9 cellular contexts compared by ENCODE assay signal in the genomic region with DNA sequence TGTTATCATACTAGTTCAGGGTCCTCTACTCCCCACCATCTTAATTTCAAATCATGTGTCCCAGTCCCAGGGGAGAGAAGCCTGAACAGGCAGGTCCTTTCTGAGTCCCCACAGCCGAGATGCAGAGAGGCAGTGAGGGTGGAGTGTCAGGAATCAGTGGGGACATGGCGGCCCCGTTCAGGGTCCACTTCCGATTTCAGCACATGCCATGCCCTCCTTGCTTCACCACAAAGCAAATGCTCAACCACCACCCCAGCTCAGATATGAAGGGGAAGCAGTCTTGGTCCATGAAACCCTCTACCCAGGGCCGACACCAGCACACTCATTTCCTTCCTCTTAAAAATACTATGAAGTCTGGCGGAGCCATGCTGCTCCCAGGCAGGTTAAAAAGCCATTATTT. TPM values are rescaled to one million over a fixed set of nuclear protein-coding genes. Genes with fewer than 3 reads are reported as not detected.
DNase-seq lines count a peak whose midpoint lies in the region; ATAC-seq lines count a peak whose summit lies in the region.
"Had no signal": no experiment of that assay in that cellular context is flagged by ENCODE, and none has a peak within 500 bp of the region (broad histone marks: within the 10 kb centered on the region; RNA-seq: fewer than 3 reads in every experiment).

No MANE protein-coding gene starts in this region.

- no peak overlapping the region for H3K4me3 Mint-ChIP-seq in activated CD8-positive, alpha-beta memory T cell treated with anti-CD3 and anti-CD28 coated beads, Interleukin-2, amount 10 ng/mL, durations not matched to agents 7 days and 5 days
- peak overlapping the region; percentile 46 for H3K4me3 Mint-ChIP-seq in stimulated activated effector memory CD8-positive, alpha-beta T cell treated with anti-CD3 and anti-CD28 coated beads, Interleukin-12 subunit alpha, Interleukin-12 subunit beta, amount 100 ng/mL, for 72 hours

- CTCF ChIA-PET in activated CD8-positive, alpha-beta memory T cell treated with anti-CD3 and anti-CD28 coated beads, Interleukin-2, amount 10 ng/mL, durations not matched to agents 7 days and 5 days (lab: Charles Lee), result interaction anchor here (1.0 to 18.3 kb wide), 13 partner anchors 11 to 171 kb away, joined by 3 to 267 read pairs (median 5); a partner anchor contains a TSS

- no peaks in the 10 kb centered on the region for H3K9me3 Mint-ChIP-seq in activated CD8-positive, alpha-beta memory T cell treated with anti-CD3 and anti-CD28 coated beads, Interleukin-2, amount 10 ng/mL, durations not matched to agents 7 days and 5 days (ENCODE audit: low read depth)
- no peaks in the 10 kb centered on the region for H3K9me3 Mint-ChIP-seq in stimulated activated effector memory CD8-positive, alpha-beta T cell treated with anti-CD3 and anti-CD28 coated beads, Interleukin-12 subunit alpha, Interleukin-12 subunit beta, amount 100 ng/mL, for 72 hours

- H3K4me1 Mint-ChIP-seq in activated CD8-positive, alpha-beta memory T cell treated with anti-CD3 and anti-CD28 coated beads, Interleukin-2, amount 10 ng/mL, durations not matched to agents 7 days and 5 days, result peaks cover 45% of the 10 kb centered on the region
- peaks cover 65% of the 10 kb centered on the region for H3K4me1 Mint-ChIP-seq in stimulated activated effector memory CD8-positive, alpha-beta T cell treated with anti-CD3 and anti-CD28 coated beads, Interleukin-12 subunit alpha, Interleukin-12 subunit beta, amount 100 ng/mL, for 72 hours

- H3K27me3 Mint-ChIP-seq in activated CD8-positive, alpha-beta memory T cell treated with anti-CD3 and anti-CD28 coated beads, Interleukin-2, amount 10 ng/mL, durations not matched to agents 7 days and 5 days, result no peaks in the 10 kb centered on the region

- DNase-seq in activated CD8-positive, alpha-beta memory T cell treated with anti-CD3 and anti-CD28 coated beads, Interleukin-2, amount 10 ng/mL, durations not matched to agents 7 days and 5 days, result no peak
- DNase-seq in activated CD8-positive, alpha-beta memory T cell treated with anti-CD3 and anti-CD28 coated beads for 24 hours, result no peak
- DNase-seq in NOMO-1 treated with dmso at 0.1 percent for 144 hours (lab: John Stamatoyannopoulos, UW; ENCODE audit: unreplicated experiment) (peak; percentile 70), caudate nucleus (lab: John Stamatoyannopoulos, UW) (no peak), ecto neural progenitor cell (ENCODE audit: low spot score) (no peak), NCI-H748 treated with DMSO at 0.1 percent for 48 hours (lab: John Stamatoyannopoulos, UW) (no peak)
- no peak for DNase-seq in stimulated activated effector memory CD8-positive, alpha-beta T cell treated with anti-CD3 and anti-CD28 coated beads, Interleukin-12 subunit alpha, Interleukin-12 subunit beta, amount 100 ng/mL, for 72 hours (ENCODE audit: low spot score in 2 of 2)
- DNase-seq: NCI-H1436 treated with DMSO at 0.1 percent for 48 hours had no signal

- H3K27ac Mint-ChIP-seq in activated CD8-positive, alpha-beta memory T cell treated with anti-CD3 and anti-CD28 coated beads, Interleukin-2, amount 10 ng/mL, durations not matched to agents 7 days and 5 days, result peak overlapping the region; percentile 73
- H3K27ac Mint-ChIP-seq in stimulated activated effector memory CD8-positive, alpha-beta T cell treated with anti-CD3 and anti-CD28 coated beads, Interleukin-12 subunit alpha, Interleukin-12 subunit beta, amount 100 ng/mL, for 72 hours, result peak overlapping the region; percentile 94

- no peaks in the 10 kb centered on the region for H3K36me3 Mint-ChIP-seq in activated CD8-positive, alpha-beta memory T cell treated with anti-CD3 and anti-CD28 coated beads, Interleukin-2, amount 10 ng/mL, durations not matched to agents 7 days and 5 days
- H3K36me3 Mint-ChIP-seq in stimulated activated effector memory CD8-positive, alpha-beta T cell treated with anti-CD3 and anti-CD28 coated beads, Interleukin-12 subunit alpha, Interleukin-12 subunit beta, amount 100 ng/mL, for 72 hours, result peaks cover 30% of the 10 kb centered on the region

- peak overlapping the region; percentile 67 for H3K27ac ChIP-seq in caudate nucleus (ENCODE audit: low read depth, low read length)

- ATAC-seq in activated CD8-positive, alpha-beta memory T cell treated with anti-CD3 and anti-CD28 coated beads, Interleukin-2, amount 10 ng/mL, durations not matched to agents 7 days and 5 days, result peak; percentile 12
- ATAC-seq in stimulated activated effector memory CD8-positive, alpha-beta T cell treated with anti-CD3 and anti-CD28 coated beads, Interleukin-12 subunit alpha, Interleukin-12 subunit beta, amount 100 ng/mL, for 72 hours, result peak; percentile 22
- no peak for ATAC-seq in GM21381 (IDR thresholded peaks at IDR 0.05; ENCODE audit: unreplicated experiment)

RNA-seq across cellular contexts. Expression of a gene that starts 5.1 kb away (rescaled TPM):
- total RNA-seq in activated CD8-positive, alpha-beta memory T cell treated with anti-CD3 and anti-CD28 coated beads, Interleukin-2, amount 10 ng/mL, durations not matched to agents 7 days and 5 days, result 10 to 100 TPM; 14.5 to 30.6 TPM

RNA-seq across cellular contexts. Expression of a gene that starts 33.7 kb away (rescaled TPM):
- total RNA-seq in activated CD8-positive, alpha-beta memory T cell treated with anti-CD3 and anti-CD28 coated beads, Interleukin-2, amount 10 ng/mL, durations not matched to agents 7 days and 5 days, result 10 to 100 TPM; 37.3 to 41.9 TPM

RNA-seq across cellular contexts. Expression of a gene that starts 45.7 kb away (rescaled TPM):
- 10 to 100 TPM; 41.4 to 48.4 TPM for total RNA-seq in activated CD8-positive, alpha-beta memory T cell treated with anti-CD3 and anti-CD28 coated beads, Interleukin-2, amount 10 ng/mL, durations not matched to agents 7 days and 5 days
